In the genomic region with DNA sequence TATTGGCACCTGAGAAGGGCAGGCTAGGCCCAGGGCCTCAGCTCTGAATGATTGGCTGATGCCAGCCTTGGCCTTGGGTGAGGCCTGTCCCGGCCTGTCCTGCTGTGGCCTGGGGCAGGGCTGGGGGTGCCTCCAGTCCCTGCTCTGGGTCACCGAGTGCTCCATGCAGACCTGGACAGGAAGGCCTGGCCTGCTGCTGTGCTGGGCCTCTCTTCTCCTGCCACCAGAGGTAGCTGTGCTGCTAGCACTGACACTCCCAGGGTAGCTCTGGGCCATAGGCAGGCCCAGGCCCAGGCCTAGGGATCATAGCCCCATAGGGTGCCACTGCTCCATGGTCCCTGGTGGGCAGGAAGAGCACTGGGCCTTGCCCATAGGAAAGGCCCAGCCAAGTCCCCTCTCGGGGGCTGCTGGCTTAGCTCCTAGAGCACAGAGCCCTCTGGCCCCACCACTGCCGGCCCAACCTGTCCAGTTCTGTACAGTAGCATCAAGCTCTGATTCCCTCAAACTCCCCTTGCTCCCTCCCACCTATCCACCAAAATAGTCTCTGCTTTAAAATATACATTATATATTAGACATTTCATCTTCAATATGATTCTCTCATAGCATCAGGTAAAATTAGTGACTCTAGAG, we compare ENCODE assay signal across 8 cellular contexts.
DNase-seq lines count a peak whose midpoint lies in the region; ATAC-seq and TF ChIP-seq lines count a peak whose summit lies in the region.

No MANE protein-coding gene starts in this region.

- H3K36me3 Mint-ChIP-seq in memory B cell = no peaks in the 10 kb centered on the region

- H3K4me1 Mint-ChIP-seq in memory B cell = peaks cover 15% of the 10 kb centered on the region

- ATAC-seq in memory B cell (ENCODE audit: low read depth) (peak; percentile 67), GM19395 (IDR thresholded peaks at IDR 0.05; ENCODE audit: unreplicated experiment) (no peak), HG02885 (IDR thresholded peaks at IDR 0.05; ENCODE audit: poor library complexity, unreplicated experiment) (no peak), GM21619 (IDR thresholded peaks at IDR 0.05; ENCODE audit: unreplicated experiment) (no peak)

- H3K4me3 Mint-ChIP-seq in memory B cell = no peak overlapping the region

- H3K27me3 Mint-ChIP-seq in memory B cell = no peaks in the 10 kb centered on the region

- no peak overlapping the region for H3K27ac Mint-ChIP-seq in memory B cell

- TF ChIP-seq CTCF in choroid plexus epithelial cell (conservative IDR thresholded peaks at IDR 0.05; ENCODE audit: low read depth, low read length) = peak; percentile 92

- H3K9me3 Mint-ChIP-seq in memory B cell = no peaks in the 10 kb centered on the region

- DNase-seq in activated CD4-positive, alpha-beta T cell treated with anti-CD3 and anti-CD28 coated beads for 48 hours = peak; percentile 25
- no peak for DNase-seq in activated CD4-positive, alpha-beta T cell treated with anti-CD3 and anti-CD28 coated beads, Interleukin-2, amount 50 U/mL, for 48 hours
- DNase-seq in NCI-H524 treated with DMSO at 0.1 percent for 48 hours (lab: John Stamatoyannopoulos, UW) (peak; percentile 29), choroid plexus epithelial cell (ENCODE audit: low read depth) (peak; percentile 79), memory B cell (ENCODE audit: low spot score in 2 of 2) (no peak)

- H3K4me3 ChIP-seq in choroid plexus epithelial cell (ENCODE audit: low read depth, low read length) = no peak overlapping the region

Comparison
In these comparisons a context has a peak if more than half of its experiments do, and no peak if none do; other contexts are left out.
1. DNase-seq: peak in activated CD4-positive, alpha-beta T cell treated with anti-CD3 and anti-CD28 coated beads for 48 hours (single experiment), NCI-H524 treated with DMSO at 0.1 percent for 48 hours (single experiment) and choroid plexus epithelial cell (single experiment); none in activated CD4-positive, alpha-beta T cell treated with anti-CD3 and anti-CD28 coated beads, Interleukin-2, amount 50 U/mL, for 48 hours (0 of 2) and memory B cell (0 of 2).